Comparison of ENCODE assay signal across 29 cellular contexts in the genomic region with DNA sequence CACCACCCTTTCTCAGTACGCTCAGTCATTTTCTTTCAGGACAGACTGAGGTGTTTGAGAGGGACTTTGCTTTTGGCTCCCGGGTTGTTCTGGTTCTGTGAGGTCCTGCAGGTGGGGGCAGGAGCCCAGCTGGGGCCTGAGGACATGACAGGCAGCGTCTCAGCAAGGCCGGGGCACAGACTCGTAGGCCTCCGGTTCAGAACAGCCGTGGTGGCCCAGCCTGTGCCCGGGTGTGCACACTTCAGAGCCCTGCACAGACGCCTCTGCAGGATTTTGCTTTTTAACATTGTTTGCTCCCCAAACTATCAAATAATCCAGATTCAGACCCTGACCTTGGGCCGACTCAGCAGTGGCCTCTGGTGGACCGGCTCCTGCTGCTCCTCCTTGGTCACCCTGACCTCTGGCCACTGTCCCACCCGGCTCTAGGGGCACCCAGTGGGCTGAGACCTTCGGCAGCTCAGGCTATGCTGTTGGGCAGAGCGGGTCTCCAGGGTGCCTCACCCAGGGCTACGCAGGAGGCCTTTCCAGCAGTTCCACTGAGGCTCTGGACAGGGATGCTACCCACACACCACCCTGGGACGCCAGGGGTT.
"Had no signal": no experiment of that assay in that cellular context is flagged by ENCODE, and none has a peak within 500 bp of the region (broad histone marks: within the 10 kb centered on the region; RNA-seq: fewer than 3 reads in every experiment).

No MANE protein-coding gene starts in this region.

- H3K9me3 ChIP-seq: MG63 had no signal

- H3K27me3 ChIP-seq: brain microvascular endothelial cell, MG63 had no signal

- H3K4me1 Mint-ChIP-seq: activated CD4-positive, alpha-beta T cell treated with anti-CD3 and anti-CD28 coated beads, Interleukin-2, amount 10 ng/mL, durations not matched to agents 24 days and 14 days; activated naive CD8-positive, alpha-beta T cell treated with anti-CD3 and anti-CD28 coated beads for 36 hours; activated T-helper 17 cell treated with anti-CD3 and anti-CD28 coated beads, Interleukin-2, amount 50 U/mL, for 72 hours had no signal

- H3K9me3 Mint-ChIP-seq: activated CD4-positive, alpha-beta T cell treated with anti-CD3 and anti-CD28 coated beads, Interleukin-2, amount 10 ng/mL, durations not matched to agents 24 days and 14 days; activated CD8-positive, alpha-beta T cell treated with anti-CD3 and anti-CD28 coated beads for 36 hours; activated naive CD8-positive, alpha-beta T cell treated with anti-CD3 and anti-CD28 coated beads for 36 hours; activated T-cell treated with anti-CD3 and anti-CD28 coated beads, Interleukin-2, amount 50 U/mL, for 72 hours; activated T-helper 17 cell treated with anti-CD3 and anti-CD28 coated beads, Interleukin-2, amount 50 U/mL, for 72 hours had no signal

- H3K27ac Mint-ChIP-seq: activated CD4-positive, alpha-beta T cell treated with anti-CD3 and anti-CD28 coated beads, Interleukin-2, amount 10 ng/mL, durations not matched to agents 24 days and 14 days; activated CD8-positive, alpha-beta T cell treated with anti-CD3 and anti-CD28 coated beads for 36 hours; activated naive CD8-positive, alpha-beta T cell treated with anti-CD3 and anti-CD28 coated beads for 36 hours; activated T-cell treated with anti-CD3 and anti-CD28 coated beads, Interleukin-2, amount 50 U/mL, for 72 hours; activated T-helper 17 cell treated with anti-CD3 and anti-CD28 coated beads, Interleukin-2, amount 50 U/mL, for 72 hours had no signal

- DNase-seq: activated CD4-positive, alpha-beta T cell treated with anti-CD3 and anti-CD28 coated beads, Interleukin-2, amount 10 ng/mL, durations not matched to agents 24 days and 14 days; activated CD4-positive, alpha-beta T cell treated with anti-CD3 and anti-CD28 coated beads, Interleukin-2, amount 50 U/mL, for 4 hours; activated CD8-positive, alpha-beta T cell treated with anti-CD3 and anti-CD28 coated beads for 36 hours; activated effector memory CD4-positive, alpha-beta T cell treated with anti-CD3 and anti-CD28 coated beads, Interleukin-2, amount 50 U/mL, for 16 hours; activated naive CD4-positive, alpha-beta T cell; activated naive CD4-positive, alpha-beta T cell treated with anti-CD3 and anti-CD28 coated beads, Interleukin-2, amount 50 U/mL, for 16 hours; activated naive CD8-positive, alpha-beta T cell treated with anti-CD3 and anti-CD28 coated beads for 36 hours; activated T-cell treated with anti-CD3 and anti-CD28 coated beads, Interleukin-2, amount 50 U/mL, for 1 hour; activated T-cell treated with anti-CD3 and anti-CD28 coated beads, Interleukin-2, amount 50 U/mL, for 72 hours; amniotic stem cell; brain microvascular endothelial cell; central memory CD4-positive, alpha-beta T cell; Karpas-422; MG63; MV-4-11; NCI-H1092; NCI-H1436 treated with DMSO at 0.1 percent for 48 hours; NCI-H1694 treated with DMSO at 0.1 percent for 48 hours; NCI-H2029 treated with DMSO at 0.1 percent for 48 hours; NCI-H2107; NCI-H2171; NCI-H510A; NCI-H526; NCI-H748 treated with DMSO at 0.1 percent for 48 hours; PC-9; Right ventricle myocardium superior; T1000 had no signal

- H3K27me3 Mint-ChIP-seq: activated CD4-positive, alpha-beta T cell treated with anti-CD3 and anti-CD28 coated beads, Interleukin-2, amount 10 ng/mL, durations not matched to agents 24 days and 14 days; activated naive CD8-positive, alpha-beta T cell treated with anti-CD3 and anti-CD28 coated beads for 36 hours had no signal

- H3K27ac ChIP-seq: brain microvascular endothelial cell, PC-9, RWPE1 had no signal

- H3K4me3 Mint-ChIP-seq: activated CD4-positive, alpha-beta T cell treated with anti-CD3 and anti-CD28 coated beads, Interleukin-2, amount 10 ng/mL, durations not matched to agents 24 days and 14 days; activated CD8-positive, alpha-beta T cell treated with anti-CD3 and anti-CD28 coated beads for 36 hours; activated naive CD8-positive, alpha-beta T cell treated with anti-CD3 and anti-CD28 coated beads for 36 hours; activated T-cell treated with anti-CD3 and anti-CD28 coated beads, Interleukin-2, amount 50 U/mL, for 72 hours; activated T-helper 17 cell treated with anti-CD3 and anti-CD28 coated beads, Interleukin-2, amount 50 U/mL, for 72 hours had no signal

- H3K36me3 ChIP-seq: brain microvascular endothelial cell, MG63 had no signal

- H3K4me3 ChIP-seq: MG63, PC-9 had no signal

- H3K36me3 Mint-ChIP-seq: activated naive CD8-positive, alpha-beta T cell treated with anti-CD3 and anti-CD28 coated beads for 36 hours had no signal

- ATAC-seq: activated CD8-positive, alpha-beta T cell treated with anti-CD3 and anti-CD28 coated beads for 36 hours; activated T-cell treated with anti-CD3 and anti-CD28 coated beads, Interleukin-2, amount 50 U/mL, for 72 hours; activated T-helper 17 cell treated with anti-CD3 and anti-CD28 coated beads, Interleukin-2, amount 50 U/mL, for 72 hours had no signal
